1 cellular context compared by ENCODE assay signal in genomic region chr3:161239700-161240099, GRCh38.
A peak's percentile ranks its signal among the peaks of the same experiment; 100 is the strongest.
TF ChIP-seq lines count a peak whose summit lies in the region.

No MANE protein-coding gene starts in this region.

TF ChIP-seq in K562, 482 proteins besides CTCF, POLR2A, EP300 and RAD21:
- peak; percentile 60; the same call in 1 of the 2 replicates for TF ChIP-seq ZBTB40 (IDR thresholded peaks at IDR 0.05)
- TF ChIP-seq ZBTB40 (CRISPR knock-in tag; IDR thresholded peaks at IDR 0.05) = no peak
- no peak for TF ChIP-seq ASH1L (IDR thresholded peaks at IDR 0.05; ENCODE audit: borderline replicate concordance, low read depth, partially characterized antibody)
- TF ChIP-seq ZNF444 (CRISPR knock-in tag; IDR thresholded peaks at IDR 0.05) = no peak
- TF ChIP-seq HMG20A (CRISPR knock-in tag; conservative IDR thresholded peaks at IDR 0.05) = no peak
- no peak for TF ChIP-seq SPI1 (IDR thresholded peaks at IDR 0.05; ENCODE audit: borderline replicate concordance, low read depth, low read length)
